Comparison of ENCODE assay signal across 8 cellular contexts in the genomic region with DNA sequence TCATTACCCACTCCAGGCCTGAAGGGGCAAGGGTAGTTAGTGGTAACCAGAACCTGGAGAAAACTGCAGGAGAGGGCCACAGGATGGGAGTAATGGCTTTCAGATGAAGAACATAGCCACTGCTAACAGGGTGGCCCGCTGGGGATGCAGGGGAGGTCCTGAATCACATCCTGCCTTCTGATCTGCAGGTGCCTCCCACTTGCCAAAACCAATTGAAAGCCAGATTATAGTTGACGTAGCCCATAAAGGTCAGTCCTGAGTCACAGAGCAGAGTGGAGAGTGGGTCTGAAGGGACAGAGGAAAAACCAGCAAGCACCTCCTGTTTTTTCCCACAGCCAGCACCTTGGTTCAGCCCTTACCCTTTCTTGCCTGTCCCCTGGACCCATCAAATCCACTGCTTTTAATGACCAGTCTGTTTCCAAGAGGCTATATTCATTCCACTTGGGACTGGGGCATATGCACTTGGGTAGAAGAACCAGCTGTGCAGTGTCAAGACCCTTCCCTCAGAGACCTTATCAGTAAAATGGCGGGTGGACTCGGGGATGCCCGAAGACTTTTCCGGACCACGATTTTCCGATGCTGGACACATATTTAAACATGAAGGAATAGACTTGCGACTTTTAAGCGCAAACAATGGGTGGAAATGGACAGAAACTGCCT. TPM values are rescaled to one million over a fixed set of nuclear protein-coding genes. Genes with fewer than 3 reads are reported as not detected.
DNase-seq lines count a peak whose midpoint lies in the region; ATAC-seq and TF ChIP-seq lines count a peak whose summit lies in the region.

No MANE protein-coding gene starts in this region.

- H3K9me2 ChIP-seq in PC-9 (ENCODE audit: insufficient read depth) (no peaks in the 10 kb centered on the region), hepatocyte (replicated peaks; ENCODE audit: insufficient read depth) (no peaks in the 10 kb centered on the region)

- peaks cover 17% of the 10 kb centered on the region for H3K4me1 ChIP-seq in HAP-1
- peaks cover 19% of the 10 kb centered on the region for H3K4me1 ChIP-seq in PC-9 (replicated peaks; ENCODE audit: insufficient read depth)
- H3K4me1 ChIP-seq in hepatocyte (ENCODE audit: insufficient read depth), result peaks cover 3% of the 10 kb centered on the region

- H3K4me2 ChIP-seq in PC-9, result peak overlapping the region; percentile 86
- H3K4me2 ChIP-seq in hepatocyte, result peak overlapping the region; percentile 92

- H3K27ac ChIP-seq in CD4-positive, alpha-beta T cell (ENCODE audit: low read depth, low read length), result no peak overlapping the region
- peak overlapping the region; percentile 53 for H3K27ac ChIP-seq in PC-9
- peak overlapping the region; percentile 90 for H3K27ac ChIP-seq in angular gyrus (ENCODE audit: low read depth, low read length)
- no peak overlapping the region for H3K27ac ChIP-seq in hepatocyte

- H3K79me2 ChIP-seq in PC-9 (ENCODE audit: low read depth) (peaks cover 41% of the 10 kb centered on the region), hepatocyte (no peaks in the 10 kb centered on the region)

- peaks cover 57% of the 10 kb centered on the region for H3K27me3 Mint-ChIP-seq in CD4-positive, alpha-beta T cell

- POLR2A ChIA-PET in CD4-positive, alpha-beta T cell (lab: Charles Lee), result no interaction called here
- POLR2A ChIA-PET in PC-9 (lab: Charles Lee; ENCODE audit: unreplicated experiment), result interaction anchor here (0.6 kb wide), 1 partner anchor 224 kb away, joined by 4 read pairs; no protein-coding TSS in a partner anchor

- no peaks in the 10 kb centered on the region for H3K36me3 Mint-ChIP-seq in CD4-positive, alpha-beta T cell (ENCODE audit: low read depth)

- H3K27me3 ChIP-seq in CD4-positive, alpha-beta T cell (ENCODE audit: control insufficient read depth, insufficient read depth, low read length), result peaks cover 27% of the 10 kb centered on the region
- H3K27me3 ChIP-seq in HAP-1 (ENCODE audit: low read depth) (no peaks in the 10 kb centered on the region), PC-9 (ENCODE audit: insufficient read depth, low read depth) (no peaks in the 10 kb centered on the region), hepatocyte (peaks cover 24% of the 10 kb centered on the region)

- peaks cover 24% of the 10 kb centered on the region for H3K4me1 Mint-ChIP-seq in CD4-positive, alpha-beta T cell (ENCODE audit: low read depth)

- BruUV-seq in PC-9 (replicated peaks; lab: Mats Ljungman, UMichigan), result TSS peak; percentile 28

- peak; percentile 32 for ATAC-seq in CD4-positive, alpha-beta T cell (ENCODE audit: poor library complexity)
- no peak for ATAC-seq in GM21737 (IDR thresholded peaks at IDR 0.05; ENCODE audit: unreplicated experiment)

- H3F3A ChIP-seq in PC-9 (ENCODE audit: insufficient read depth, low read depth), result peaks cover 3% of the 10 kb centered on the region; the same call in 1 of the 2 replicates

- intact Hi-C loops in CD4-positive, alpha-beta T cell (cut with DNase I, micrococcal nuclease), result no loop called here
- intact Hi-C loops in PC-9 (cut with micrococcal nuclease; ENCODE audit: unreplicated experiment), result loop anchor here (2.0 kb wide), 3 partner anchors 44 to 196 kb away; partner anchors contain the start of genes NCK1 and STAG1

- CTCF ChIA-PET in CD4-positive, alpha-beta T cell (lab: Charles Lee), result interaction anchor here (0.9 kb wide), 1 partner anchor 14 kb away, joined by 4 read pairs; no protein-coding TSS in a partner anchor
- CTCF ChIA-PET in PC-9 (lab: Charles Lee), result interaction anchor here (0.7 kb wide), 1 partner anchor 426 kb away, joined by 4 read pairs; no protein-coding TSS in a partner anchor

- H2AFZ ChIP-seq in PC-9, result peak overlapping the region; percentile 97
- peak overlapping the region; percentile 31 for H2AFZ ChIP-seq in hepatocyte

- H3K9me3 Mint-ChIP-seq in CD4-positive, alpha-beta T cell, result peaks cover 4% of the 10 kb centered on the region

- in situ Hi-C loops in HAP-1 (cut with MboI; ENCODE audit: low sequenced_read_pairs), result no loop called here

- H4K20me1 ChIP-seq in PC-9 (ENCODE audit: insufficient read depth) (peaks cover 11% of the 10 kb centered on the region; the same call in 1 of the 2 replicates), hepatocyte (ENCODE audit: insufficient read depth, poor library complexity, severe bottlenecking) (no peaks in the 10 kb centered on the region)

- WGBS in hepatocyte (ENCODE audit: low lambda C conversion rate, missing lambda C conversion rate), result 12% methylated on average over 10 of the region's 10 CpGs

- H3K36me3 ChIP-seq in HAP-1 (replicated peaks) (0 out of 2 replicates have a peak, but pooled peaks cover 6% of the 10 kb centered on the region), PC-9 (ENCODE audit: low read depth) (no peaks in the 10 kb centered on the region), hepatocyte (replicated peaks; ENCODE audit: insufficient read depth, low read depth) (no peaks in the 10 kb centered on the region)

- H3K27ac Mint-ChIP-seq in CD4-positive, alpha-beta T cell, result no peak overlapping the region

- peak in 1 of 10 experiments; percentile 1 for DNase-seq in CD4-positive, alpha-beta T cell
- DNase-seq in HAP-1 (ENCODE audit: low spot score in 2 of 2) (peak in 1 of 2 experiments; percentile 47), PC-9 (peak; percentile 39 to 74), hepatocyte (ENCODE audit: low spot score) (no peak), retinal pigment epithelial cell (ENCODE audit: low read depth) (peak; percentile 62), DMS114 treated with DMSO at 0.1 percent for 48 hours (lab: John Stamatoyannopoulos, UW; ENCODE audit: unreplicated experiment) (no peak)

- H3K4me3 Mint-ChIP-seq in CD4-positive, alpha-beta T cell, result peak overlapping the region; percentile 86

- no peaks in the 10 kb centered on the region for H3K9me3 ChIP-seq in CD4-positive, alpha-beta T cell (ENCODE audit: control insufficient read depth, low read length)
- H3K9me3 ChIP-seq in HAP-1 (no peaks in the 10 kb centered on the region), PC-9 (ENCODE audit: insufficient read depth, low read depth) (no peaks in the 10 kb centered on the region), hepatocyte (ENCODE audit: low read depth) (no peaks in the 10 kb centered on the region)

- TF ChIP-seq CTCF in CD4-positive, alpha-beta T cell (IDR thresholded peaks at IDR 0.05), result no peak
- TF ChIP-seq CTCF in PC-9 (conservative IDR thresholded peaks at IDR 0.05) (no peak), hepatocyte (IDR thresholded peaks at IDR 0.05; ENCODE audit: poor library complexity) (no peak), retinal pigment epithelial cell (conservative IDR thresholded peaks at IDR 0.05; ENCODE audit: low read depth, low read length) (peak; percentile 3)

- H3K4me3 ChIP-seq in HAP-1 (peak overlapping the region; percentile 64), PC-9 (peak overlapping the region; percentile 67), hepatocyte (peak overlapping the region; percentile 69), retinal pigment epithelial cell (ENCODE audit: low read length) (peak overlapping the region; percentile 86)

RNA-seq across cellular contexts. Expression of gene SLC35G2, which starts 0.6 kb away (rescaled TPM):
- under 1 TPM in 1 of 2 experiments, not detected in 1; 0.14 TPM for total RNA-seq in CD4-positive, alpha-beta T cell
- 3.1 and 5.0 TPM in 2 replicates for total RNA-seq in PC-9 (2021)
- total RNA-seq in hepatocyte, result 0.64 and 1.5 TPM in 2 replicates
- polyA plus RNA-seq in hepatocyte, result 1.6 and 3.6 TPM in 2 replicates

RNA-seq across cellular contexts. Expression of gene NCK1, which starts 43.7 kb away (rescaled TPM):
- total RNA-seq in CD4-positive, alpha-beta T cell, result 10 to 100 TPM; 52.9 to 55.0 TPM
- 42.7 and 71.4 TPM in 2 replicates for total RNA-seq in PC-9 (2021)
- total RNA-seq in hepatocyte, result 39.4 and 47.7 TPM in 2 replicates
- 25.1 and 30.5 TPM in 2 replicates for polyA plus RNA-seq in hepatocyte

Comparison
In these comparisons a context has a peak if more than half of its experiments do, and no peak if none do; other contexts are left out.
1. DNase-seq: peak in PC-9 (2 of 2) and retinal pigment epithelial cell (single experiment); none in hepatocyte (single experiment) and DMS114 treated with DMSO at 0.1 percent for 48 hours (single experiment).
2. H3K27ac ChIP-seq: peak in PC-9 (single experiment) and angular gyrus (single experiment); none in CD4-positive, alpha-beta T cell (single experiment) and hepatocyte (single experiment).
3. Peak in every context shown above with its lines, with median percentiles within 50 percentile points of each other: H3K4me3 ChIP-seq.